In genomic region chr15:74545776-74546656, GRCh38 we compare ENCODE assay signal across 1 cellular context.
TF ChIP-seq lines count a peak whose summit lies in the region.

No MANE protein-coding gene starts in this region.

TF ChIP-seq in GM23338, 12 proteins besides CTCF, POLR2A, EP300 and RAD21 (continued from another document):
- TF ChIP-seq ZNF462 (CRISPR knock-in tag; IDR thresholded peaks at IDR 0.05), result no peak
TF ChIP-seq in GM23338: peak in this region for 0.
